8 cellular contexts compared by ENCODE assay signal in the genomic region with DNA sequence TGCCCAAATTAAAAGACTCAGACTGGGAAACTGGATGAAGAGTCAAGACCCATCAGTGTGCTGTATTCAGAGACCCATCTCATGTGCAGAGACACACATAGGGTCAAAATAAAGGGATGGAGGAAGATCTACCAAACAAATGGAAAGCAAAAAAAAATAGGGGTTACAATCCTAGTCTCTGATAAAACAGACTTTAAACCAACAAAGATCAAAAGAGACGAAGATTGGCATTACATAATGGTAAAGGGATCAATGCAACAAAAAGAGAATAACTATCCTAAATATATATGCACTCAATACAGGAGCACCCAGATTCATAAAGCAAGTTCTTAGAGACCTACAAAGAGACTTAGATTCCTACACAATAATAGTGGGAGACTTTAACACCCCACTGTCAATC.
DNase-seq lines count a peak whose midpoint lies in the region.

No MANE protein-coding gene starts in this region.

- DNase-seq in DMS 273 (lab: John Stamatoyannopoulos, UW; ENCODE audit: unreplicated experiment) = peak; percentile 22
- peak; percentile 50 for DNase-seq in M059J (ENCODE audit: low read depth)
- DNase-seq in NCI-H146 (lab: John Stamatoyannopoulos, UW) = peak; percentile 12
- peak; percentile 54 for DNase-seq in NCI-H226
- peak; percentile 29 for DNase-seq in RPMI7951 (ENCODE audit: low read depth)
- DNase-seq in glomerular visceral epithelial cell (ENCODE audit: extremely low spot score) = peak; percentile 44
- DNase-seq in medulla oblongata (ENCODE audit: extremely low spot score) = peak; percentile 84
- peak; percentile 7 for DNase-seq in putamen (ENCODE audit: low spot score)

Comparison
In these comparisons a context has a peak if more than half of its experiments do, and no peak if none do; other contexts are left out.
1. Peak in every context shown above with its lines: DNase-seq.
2. DNase-seq: peak in every context shown above with its lines; median percentile 84 in medulla oblongata; 54 in NCI-H226; 50 in M059J; 44 in glomerular visceral epithelial cell; 29 in RPMI7951; 22 in DMS 273; 12 in NCI-H146; 7 in putamen.